In the genomic region with DNA sequence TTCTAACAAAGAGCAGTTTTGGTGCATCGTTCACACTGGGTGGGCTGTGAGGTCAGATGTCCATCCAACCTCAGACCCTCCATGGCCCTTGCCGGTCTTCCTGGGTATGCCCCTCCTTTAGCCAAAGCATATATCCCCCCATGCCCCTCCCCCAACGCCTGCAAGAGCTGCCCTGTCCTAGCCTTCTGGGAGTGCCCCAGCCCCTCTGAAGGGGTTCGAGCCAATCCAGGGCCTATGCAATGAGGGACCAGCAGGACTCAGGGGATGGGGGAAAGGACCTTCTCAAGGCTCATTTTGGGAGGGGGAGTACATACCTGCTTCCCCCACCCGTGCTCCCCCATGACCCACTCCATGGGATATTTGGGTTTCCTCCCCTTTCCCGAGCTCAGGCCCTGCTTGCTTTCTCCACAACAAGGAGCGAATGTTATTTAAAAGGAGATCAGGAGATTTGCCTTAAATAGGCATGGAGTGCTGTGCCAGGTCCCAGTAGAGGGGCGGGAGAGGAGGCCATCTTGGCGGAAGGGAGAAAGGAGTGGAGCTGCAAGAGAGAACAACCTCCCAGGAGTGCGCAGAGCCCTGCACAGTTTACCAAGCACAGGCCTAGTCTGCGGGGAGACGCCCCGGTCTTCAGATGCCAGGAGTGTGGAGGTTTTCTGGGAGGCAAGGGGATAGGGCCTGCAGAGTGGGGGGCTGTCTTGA, we compare ENCODE assay signal across 20 cellular contexts. TPM values are rescaled to one million over a fixed set of nuclear protein-coding genes. Genes with fewer than 3 reads are reported as not detected.
A peak's percentile ranks its signal among the peaks of the same experiment; 100 is the strongest.
DNase-seq lines count a peak whose midpoint lies in the region; ATAC-seq and TF ChIP-seq lines count a peak whose summit lies in the region.
"Had no signal": no experiment of that assay in that cellular context is flagged by ENCODE, and none has a peak within 500 bp of the region (broad histone marks: within the 10 kb centered on the region; RNA-seq: fewer than 3 reads in every experiment).

No MANE protein-coding gene starts in this region.

- H2AFZ ChIP-seq in GM23338, result no peak overlapping the region
- no peak overlapping the region for H2AFZ ChIP-seq in Karpas-422 (ENCODE audit: low read length)

- H3K4me3 Mint-ChIP-seq in GM23338, result peak overlapping the region; percentile 70
- H3K4me3 Mint-ChIP-seq: activated CD4-positive, alpha-beta memory T cell treated with anti-CD3 and anti-CD28 coated beads for 36 hours; activated naive CD4-positive, alpha-beta T cell treated with anti-CD3 and anti-CD28 coated beads, Interleukin-2, amount 50 U/mL, for 24 hours; CD4-positive, alpha-beta T cell; memory B cell; T-cell had no signal

- H3F3A ChIP-seq in GM23338 (replicated peaks; ENCODE audit: low read depth), result peaks cover 19% of the 10 kb centered on the region

- H3K27ac ChIP-seq in GM23338 (ENCODE audit: low read depth) (peak overlapping the region; percentile 100), Karpas-422 (ENCODE audit: low read length) (no peak overlapping the region)
- H3K27ac ChIP-seq: colonic mucosa, gastrocnemius medialis, upper lobe of right lung had no signal

- peaks cover 35% of the 10 kb centered on the region for H3K27me3 Mint-ChIP-seq in GM23338 (ENCODE audit: insufficient read depth, low read depth, poor library complexity)
- H3K27me3 Mint-ChIP-seq: activated naive CD4-positive, alpha-beta T cell treated with anti-CD3 and anti-CD28 coated beads, Interleukin-2, amount 50 U/mL, for 24 hours; CD4-positive, alpha-beta T cell had no signal

- no peaks in the 10 kb centered on the region for H3K9me2 ChIP-seq in GM23338 (ENCODE audit: insufficient read depth)
- H3K9me2 ChIP-seq in Karpas-422 (replicated peaks; ENCODE audit: insufficient read depth, low read length), result no peaks in the 10 kb centered on the region

- peak overlapping the region; percentile 71 for H3K4me2 ChIP-seq in GM23338
- H3K4me2 ChIP-seq in Karpas-422 (ENCODE audit: low read depth, low read length, poor library complexity, severe bottlenecking), result no peak overlapping the region

- peaks cover 57% of the 10 kb centered on the region for H3K4me1 Mint-ChIP-seq in GM23338

- no peak overlapping the region for H3K9ac ChIP-seq in Karpas-422 (ENCODE audit: low read length)

- H3K36me3 ChIP-seq in GM23338 (ENCODE audit: insufficient read depth) (no peaks in the 10 kb centered on the region), Karpas-422 (ENCODE audit: insufficient read depth, low read length) (no peaks in the 10 kb centered on the region)
- H3K36me3 ChIP-seq: colonic mucosa, gastrocnemius medialis, upper lobe of right lung had no signal

- no peaks in the 10 kb centered on the region for H3K9me3 ChIP-seq in Karpas-422 (ENCODE audit: low read length)
- H3K9me3 ChIP-seq: colonic mucosa, gastrocnemius medialis, upper lobe of right lung had no signal

- H3K36me3 Mint-ChIP-seq in GM23338 (ENCODE audit: low read depth), result no peaks in the 10 kb centered on the region
- H3K36me3 Mint-ChIP-seq: activated CD4-positive, alpha-beta memory T cell treated with anti-CD3 and anti-CD28 coated beads for 36 hours; activated naive CD4-positive, alpha-beta T cell treated with anti-CD3 and anti-CD28 coated beads, Interleukin-2, amount 50 U/mL, for 24 hours; memory B cell; T-cell had no signal

- intact Hi-C loops in sciatic nerve (cut with DNase I), result no loop called here

- H3K4me1 ChIP-seq in GM23338 (ENCODE audit: insufficient read depth), result peaks cover 35% of the 10 kb centered on the region
- peaks cover 3% of the 10 kb centered on the region for H3K4me1 ChIP-seq in Karpas-422 (ENCODE audit: low read length)
- H3K4me1 ChIP-seq: colonic mucosa, gastrocnemius medialis, upper lobe of right lung had no signal

- H3K27ac Mint-ChIP-seq in GM23338, result peak overlapping the region; percentile 97
- H3K27ac Mint-ChIP-seq: activated CD4-positive, alpha-beta memory T cell treated with anti-CD3 and anti-CD28 coated beads for 36 hours; activated naive CD4-positive, alpha-beta T cell treated with anti-CD3 and anti-CD28 coated beads, Interleukin-2, amount 50 U/mL, for 24 hours; CD4-positive, alpha-beta T cell; memory B cell had no signal

- peak; percentile 31 for ATAC-seq in GM23338
- peak; percentile 4 for ATAC-seq in sciatic nerve
- no peak for ATAC-seq in GM18873 (IDR thresholded peaks at IDR 0.05; ENCODE audit: low FRiP score, unreplicated experiment)
- ATAC-seq: gastrocnemius medialis, T-cell, upper lobe of right lung had no signal

- H3K4me3 ChIP-seq in GM23338, result peak overlapping the region; percentile 41
- no peak overlapping the region for H3K4me3 ChIP-seq in Karpas-422 (ENCODE audit: low read length)
- H3K4me3 ChIP-seq: colonic mucosa, gastrocnemius medialis, upper lobe of right lung had no signal

- DNase-seq in GM23338 (ENCODE audit: low spot score) (peak; percentile 81), ecto neural progenitor cell (ENCODE audit: low spot score) (peak; percentile 61), left kidney (ENCODE audit: low read depth, low spot score) (peak; percentile 76), sciatic nerve (ENCODE audit: low spot score) (no peak), NCI-H1694 treated with DMSO at 0.1 percent for 48 hours (lab: John Stamatoyannopoulos, UW) (no peak), Karpas-422 (no peak)
- DNase-seq in activated CD4-positive, alpha-beta T cell treated with anti-CD3 and anti-CD28 coated beads for 1 hour, result no peak
- DNase-seq: activated CD4-positive, alpha-beta memory T cell treated with anti-CD3 and anti-CD28 coated beads for 36 hours; activated T-cell treated with anti-CD3 and anti-CD28 coated beads, Interleukin-2, amount 50 U/mL, for 48 hours; CD4-positive, alpha-beta T cell; colonic mucosa; DND-41; gastrocnemius medialis; NCI-H1694; NCI-H345; T-cell; upper lobe of right lung had no signal

- H3K79me2 ChIP-seq in GM23338 (replicated peaks; ENCODE audit: insufficient read depth) (no peaks in the 10 kb centered on the region), Karpas-422 (ENCODE audit: low read length) (no peaks in the 10 kb centered on the region)

- H3K9me3 Mint-ChIP-seq in GM23338, result no peaks in the 10 kb centered on the region
- H3K9me3 Mint-ChIP-seq: activated CD4-positive, alpha-beta memory T cell treated with anti-CD3 and anti-CD28 coated beads for 36 hours; activated naive CD4-positive, alpha-beta T cell treated with anti-CD3 and anti-CD28 coated beads, Interleukin-2, amount 50 U/mL, for 24 hours; CD4-positive, alpha-beta T cell; memory B cell; T-cell had no signal

- H3K27me3 ChIP-seq in GM23338 (ENCODE audit: insufficient read depth) (no peaks in the 10 kb centered on the region), Karpas-422 (ENCODE audit: low read length) (no peaks in the 10 kb centered on the region)
- H3K27me3 ChIP-seq: colonic mucosa, gastrocnemius medialis, upper lobe of right lung had no signal

- H4K20me1 ChIP-seq in GM23338 (replicated peaks; ENCODE audit: insufficient read depth) (no peaks in the 10 kb centered on the region), Karpas-422 (ENCODE audit: insufficient read depth, low read depth, low read length) (no peaks in the 10 kb centered on the region)

- no peak for TF ChIP-seq CTCF in GM23338 (conservative IDR thresholded peaks at IDR 0.05; ENCODE audit: low read depth in 2 of 2)

TF ChIP-seq in GM23338, 12 proteins besides CTCF, POLR2A, EP300 and RAD21 (continues in another document):
- TF ChIP-seq CREB1 (CRISPR knock-in tag; IDR thresholded peaks at IDR 0.05; ENCODE audit: low read depth), result no peak

RNA-seq across cellular contexts. Expression of a gene that starts 18.2 kb away (rescaled TPM):
- 193 and 200 TPM in 2 replicates for total RNA-seq in GM23338 (2014; rRNA removed; shearing (Covaris generic))
- 106 and 116 TPM in 2 replicates for polyA plus RNA-seq in GM23338 (2016; fragmentation: Nextera tagmentation; extraction: Ambion mirVana)
- total RNA-seq in sciatic nerve, result 0.76 TPM
- 18.6 and 60.0 TPM in 2 replicates for total RNA-seq in Karpas-422 (2014; rRNA removed; shearing (Covaris generic); ENCODE audit: low replicate concordance)

RNA-seq across cellular contexts. Expression of a gene that starts 31.8 kb away (rescaled TPM):
- total RNA-seq in GM23338 (2014; rRNA removed; shearing (Covaris generic)), result 36.9 and 53.3 TPM in 2 replicates
- 171 and 179 TPM in 2 replicates for polyA plus RNA-seq in GM23338 (2016; fragmentation: Nextera tagmentation; extraction: Ambion mirVana)
- 14.2 TPM for total RNA-seq in sciatic nerve
- not detected in 2 replicates for total RNA-seq in Karpas-422 (2014; rRNA removed; shearing (Covaris generic); ENCODE audit: low replicate concordance)
- total RNA-seq: CD4-positive, alpha-beta T cell had no signal

RNA-seq across cellular contexts. Expression of a gene that starts 34.5 kb away (rescaled TPM):
- total RNA-seq in GM23338 (2014; rRNA removed; shearing (Covaris generic)), result 27.8 and 29.4 TPM in 2 replicates
- polyA plus RNA-seq in GM23338 (2016; fragmentation: Nextera tagmentation; extraction: Ambion mirVana), result 9.0 TPM in 2 replicates
- total RNA-seq in sciatic nerve, result 62.9 TPM
- total RNA-seq in Karpas-422 (2014; rRNA removed; shearing (Covaris generic); ENCODE audit: low replicate concordance), result 10.1 and 18.0 TPM in 2 replicates

Comparison
In these comparisons a context has a peak if more than half of its experiments do, and no peak if none do; other contexts are left out.
1. DNase-seq: peak in GM23338 (single experiment), ecto neural progenitor cell (single experiment) and left kidney (single experiment); none in sciatic nerve (single experiment), NCI-H1694 treated with DMSO at 0.1 percent for 48 hours (single experiment), Karpas-422 (single experiment) and activated CD4-positive, alpha-beta T cell treated with anti-CD3 and anti-CD28 coated beads for 1 hour (single experiment).
2. RNA of a gene that starts 18.2 kb away (total RNA-seq): 193 to 200 TPM in GM23338 and 18.6 to 60.0 TPM in Karpas-422; 0.76 TPM in sciatic nerve (single experiment); every median in the first group is over 10 times any median in the second.
3. RNA of a gene that starts 31.8 kb away (total RNA-seq): 36.9 to 53.3 TPM in GM23338 and 14.2 TPM in sciatic nerve (single experiment); not detected in Karpas-422; every median in the first group is over 10 times any median in the second.